In the genomic region with DNA sequence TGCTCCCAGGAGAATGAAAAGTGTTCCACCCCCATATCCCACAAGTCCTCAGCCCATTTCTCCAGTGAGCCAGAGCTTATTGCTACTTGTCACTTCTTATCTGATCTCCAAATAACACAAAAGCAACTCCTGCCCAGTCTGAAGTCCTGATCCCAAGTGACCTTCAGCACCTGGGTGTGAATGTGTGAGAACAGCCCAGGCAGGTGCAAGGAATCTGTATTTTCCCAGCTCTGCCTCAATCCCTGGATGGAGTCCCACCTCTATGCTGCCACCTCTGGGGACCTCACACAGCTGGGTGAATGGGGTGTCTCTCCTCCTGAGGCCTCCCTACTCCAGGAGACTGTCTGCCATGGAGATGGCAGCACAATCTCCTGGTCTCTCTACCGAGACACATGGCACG, we compare ENCODE assay signal across 31 cellular contexts.
"Had no signal": no experiment of that assay in that cellular context is flagged by ENCODE, and none has a peak within 500 bp of the region (broad histone marks: within the 10 kb centered on the region; RNA-seq: fewer than 3 reads in every experiment).

No MANE protein-coding gene starts in this region.

- H3K4me1 ChIP-seq: adrenal gland, esophagus squamous epithelium, heart right ventricle, neural progenitor cell, stomach, suprapubic skin, tibial artery had no signal

- H3K27me3 ChIP-seq: adrenal gland, neural progenitor cell, stomach had no signal

- H3K4me2 ChIP-seq: neural progenitor cell had no signal

- H3K36me3 ChIP-seq: adrenal gland, esophagus squamous epithelium, heart right ventricle, left ventricle myocardium inferior, neural progenitor cell, stomach, suprapubic skin, tibial artery, WERI-Rb-1 had no signal

- H3K27ac ChIP-seq: adrenal gland, epithelial cell of prostate, esophagus squamous epithelium, heart right ventricle, left ventricle myocardium inferior, neural progenitor cell, SK-N-MC, stomach, suprapubic skin, tibial artery, WERI-Rb-1 had no signal

- H3K9ac ChIP-seq: neural progenitor cell had no signal

- H2AFZ ChIP-seq: neural progenitor cell had no signal

- H3K4me3 ChIP-seq: adrenal gland, esophagus squamous epithelium, heart right ventricle, left ventricle myocardium inferior, neural progenitor cell, SK-N-MC, stomach, suprapubic skin, tibial artery had no signal

- H3K9me3 ChIP-seq: adrenal gland, esophagus squamous epithelium, left ventricle myocardium inferior, stomach, suprapubic skin, tibial artery had no signal

- ATAC-seq: naive thymus-derived CD8-positive, alpha-beta T cell; stimulated activated memory B cell treated with anti-CD40 and anti-IgM and Interleukin-4, amounts not matched to agents 10 μg/mL and 1 μg/mL and 100 μg/mL, for 72 hours had no signal

- DNase-seq: activated CD4-positive, alpha-beta memory T cell treated with anti-CD3 and anti-CD28 coated beads for 36 hours; activated CD4-positive, alpha-beta T cell treated with anti-CD3 and anti-CD28 coated beads, Interleukin-2, amount 10 ng/mL, durations not matched to agents 24 days and 14 days; activated CD4-positive, CD25-positive, alpha-beta regulatory T cell treated with anti-CD3 and anti-CD28 coated beads, Interleukin-2, amount 50 U/mL, for 72 hours; activated CD8-positive, alpha-beta memory T cell treated with anti-CD3 and anti-CD28 coated beads, Interleukin-2, amount 50 U/mL, for 4 hours; activated effector memory CD4-positive, alpha-beta T cell treated with anti-CD3 and anti-CD28 coated beads, Interleukin-2, amount 50 U/mL, for 16 hours; activated naive CD4-positive, alpha-beta T cell treated with anti-CD3 and anti-CD28 coated beads for 36 hours; activated naive CD8-positive, alpha-beta T cell treated with anti-CD3 and anti-CD28 coated beads for 36 hours; activated T-cell treated with anti-CD3 and anti-CD28 coated beads, Interleukin-2, amount 50 U/mL, for 1 hour; adrenal gland; aorta; central memory CD4-positive, alpha-beta T cell; effector CD4-positive, alpha-beta T cell; esophagus squamous epithelium; foreskin melanocyte; heart right ventricle; left ventricle myocardium inferior; naive thymus-derived CD8-positive, alpha-beta T cell; posterior cingulate gyrus; right cardiac atrium; stimulated activated CD4-positive, alpha-beta T cell treated with anti-CD3 and anti-CD28 coated beads, Interleukin-12 subunit alpha, Interleukin-12 subunit beta, amount 100 ng/mL, for 4 hours; stimulated activated CD4-positive, alpha-beta T cell treated with anti-CD3 and anti-CD28 coated beads, Interleukin-4, amount 100 ng/mL, for 1 hour; stomach; SW 1271; T1000; tibial artery; WERI-Rb-1 had no signal
